16 cellular contexts compared by ENCODE assay signal in the genomic region with DNA sequence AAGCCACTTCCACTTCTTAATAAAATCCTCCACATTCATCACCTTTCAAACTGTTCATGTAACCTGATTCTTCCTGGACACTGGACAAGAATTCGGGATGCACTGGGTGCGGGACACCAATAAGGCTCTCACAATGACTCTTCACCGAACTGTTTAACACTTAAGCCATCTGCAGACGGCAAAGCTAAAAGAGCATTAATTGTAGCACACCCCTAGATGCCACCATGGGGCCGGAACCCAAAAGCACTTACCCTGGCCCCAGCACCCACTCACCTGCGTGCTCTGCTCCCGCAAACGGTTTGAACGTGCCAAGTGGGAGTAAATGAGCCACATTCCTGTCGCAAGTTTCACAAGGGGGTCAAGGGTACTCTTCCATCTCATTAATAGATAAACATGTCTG.
DNase-seq lines count a peak whose midpoint lies in the region; ATAC-seq lines count a peak whose summit lies in the region.
"Had no signal": no experiment of that assay in that cellular context is flagged by ENCODE, and none has a peak within 500 bp of the region (broad histone marks: within the 10 kb centered on the region; RNA-seq: fewer than 3 reads in every experiment).

No MANE protein-coding gene starts in this region.

- DNase-seq in NCI-H1092 treated with DMSO at 0.1 percent for 48 hours (lab: John Stamatoyannopoulos, UW) (peak; percentile 90), NCI-H1105 treated with DMSO at 0.1 percent for 48 hours (lab: John Stamatoyannopoulos, UW) (peak; percentile 62), NCI-H524 (lab: John Stamatoyannopoulos, UW) (peak; percentile 53 to 73), left kidney (ENCODE audit: low read depth, low spot score) (peak; percentile 28), amygdala (lab: John Stamatoyannopoulos, UW) (no peak)
- no peak for DNase-seq in stimulated activated naive CD4-positive, alpha-beta T cell (lab: John Stamatoyannopoulos, UW)
- DNase-seq: CD4-positive, CD25-positive, alpha-beta regulatory T cell; EL; GF-D8; IMR-90; NCI-H1694; NCI-H2171; NCI-H345; NCI-H526; Right ventricle myocardium superior had no signal

- ATAC-seq in HG02870 (IDR thresholded peaks at IDR 0.05; ENCODE audit: unreplicated experiment) = no peak

Comparison
In these comparisons a context has a peak if more than half of its experiments do, and no peak if none do; other contexts are left out.
1. DNase-seq: peak in NCI-H1092 treated with DMSO at 0.1 percent for 48 hours (single experiment), NCI-H1105 treated with DMSO at 0.1 percent for 48 hours (single experiment), NCI-H524 (2 of 2) and left kidney (single experiment); none in stimulated activated naive CD4-positive, alpha-beta T cell (0 of 6) and amygdala (0 of 56).